8 cellular contexts compared by ENCODE assay signal in the genomic region with DNA sequence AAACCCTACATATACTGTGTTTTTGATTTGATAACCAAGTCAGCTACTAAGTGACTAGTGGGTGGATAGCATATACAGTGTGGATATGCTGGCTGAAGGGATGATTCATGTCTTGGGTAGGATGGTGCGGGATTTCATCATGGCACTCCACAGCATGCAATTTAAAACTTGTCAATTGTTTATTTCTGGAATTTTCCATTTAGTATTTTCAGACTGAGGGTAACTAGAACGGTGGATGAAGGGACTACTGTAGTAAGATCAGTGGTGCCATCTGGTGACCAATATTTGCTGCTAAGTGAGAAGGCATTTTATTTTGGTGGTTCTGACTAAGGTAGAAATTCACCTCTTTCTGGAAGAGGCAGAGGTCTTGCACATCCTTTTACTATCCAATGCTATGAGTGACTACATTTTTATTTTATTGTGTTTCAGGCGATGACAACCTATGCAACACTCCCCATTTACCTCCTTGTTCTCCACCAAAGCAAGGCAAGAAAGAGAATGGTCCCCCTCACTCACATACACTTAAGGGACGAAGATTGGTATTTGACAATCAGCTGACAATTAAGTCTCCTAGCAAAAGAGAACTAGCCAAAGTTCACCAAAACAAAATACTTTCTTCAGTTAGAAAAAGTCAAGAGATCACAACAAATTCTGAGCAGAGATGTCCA. TPM values are rescaled to one million over a fixed set of nuclear protein-coding genes. Genes with fewer than 3 reads are reported as not detected.
DNase-seq lines count a peak whose midpoint lies in the region; ATAC-seq, FAIRE-seq and TF ChIP-seq lines count a peak whose summit lies in the region.

No MANE protein-coding gene starts in this region.

- H3K9me3 Mint-ChIP-seq in natural killer cell treated with Interleukin-12 subunit alpha and Interleukin-12 subunit beta and Interleukin-15 and Interleukin-18, amount 100 ng/mL, for 72 hours, result no peaks in the 10 kb centered on the region

- no peak overlapping the region for H3K27ac Mint-ChIP-seq in natural killer cell treated with Interleukin-12 subunit alpha and Interleukin-12 subunit beta and Interleukin-15 and Interleukin-18, amount 100 ng/mL, for 72 hours

- no peak for FAIRE-seq in H54 (lab: Jason Lieb, UNC)

- peak; percentile 9 to 60 (median 25) for DNase-seq in NCI-H1417 (lab: John Stamatoyannopoulos, UW)
- DNase-seq in NCI-H1417 treated with DMSO at 0.1 percent for 48 hours (lab: John Stamatoyannopoulos, UW), result no peak
- DNase-seq in HT1080 (ENCODE audit: low read depth), result peak; percentile 84
- DNase-seq in SJCRH30, result peak; percentile 49 to 63
- DNase-seq in dermis blood vessel endothelial cell, result peak; percentile 92
- no peak for DNase-seq in natural killer cell treated with Interleukin-12 subunit alpha and Interleukin-12 subunit beta and Interleukin-15 and Interleukin-18, amount 100 ng/mL, for 72 hours (ENCODE audit: low spot score)
- no peak for DNase-seq in H54 (ENCODE audit: insufficient read length, low spot score)
- no peak for DNase-seq in NCI-H774 (lab: John Stamatoyannopoulos, UW)

- no peak for TF ChIP-seq POLR2A in H54 (IDR thresholded peaks at IDR 0.05; ENCODE audit: low read depth, low read length)

- no peaks in the 10 kb centered on the region for H3K9me3 ChIP-seq in SJCRH30 (replicated peaks)

- H3K4me1 ChIP-seq in SJCRH30, result 0 out of 2 replicates have a peak, but pooled peaks cover 2% of the 10 kb centered on the region

- H3K27ac ChIP-seq in SJCRH30, result no peak overlapping the region

- peaks cover 34% of the 10 kb centered on the region for H3K36me3 Mint-ChIP-seq in natural killer cell treated with Interleukin-12 subunit alpha and Interleukin-12 subunit beta and Interleukin-15 and Interleukin-18, amount 100 ng/mL, for 72 hours

- H3K4me1 Mint-ChIP-seq in natural killer cell treated with Interleukin-12 subunit alpha and Interleukin-12 subunit beta and Interleukin-15 and Interleukin-18, amount 100 ng/mL, for 72 hours (ENCODE audit: low read depth in 2 of 2), result peaks cover 30% of the 10 kb centered on the region in 2 donors

- H3K27me3 Mint-ChIP-seq in natural killer cell treated with Interleukin-12 subunit alpha and Interleukin-12 subunit beta and Interleukin-15 and Interleukin-18, amount 100 ng/mL, for 72 hours, result no peaks in the 10 kb centered on the region

- H3K36me3 ChIP-seq in SJCRH30, result peaks cover 56% of the 10 kb centered on the region

- H3K4me3 ChIP-seq in SJCRH30, result no peak overlapping the region

- ATAC-seq in natural killer cell treated with Interleukin-12 subunit alpha and Interleukin-12 subunit beta and Interleukin-15 and Interleukin-18, amount 100 ng/mL, for 72 hours, result no peak

- no peaks in the 10 kb centered on the region for H3K27me3 ChIP-seq in SJCRH30

- H3K4me3 Mint-ChIP-seq in natural killer cell treated with Interleukin-12 subunit alpha and Interleukin-12 subunit beta and Interleukin-15 and Interleukin-18, amount 100 ng/mL, for 72 hours, result peak overlapping the region; percentile 98

RNA-seq across cellular contexts. Expression of gene CDC6, which starts 3.1 kb away (rescaled TPM):
- 57.6 and 64.7 TPM in 2 replicates for total RNA-seq in HT1080 (2014; rRNA removed; shearing (Covaris generic))
- polyA plus RNA-seq in HT1080 (2015; cell fraction: cytosol; rRNA removed), result 31.1 and 31.3 TPM in 2 replicates
- polyA plus RNA-seq in HT1080 (2015; cell fraction: nucleus; rRNA removed), result 50.5 and 62.2 TPM in 2 replicates
- 89.3 and 97.0 TPM in 2 replicates for total RNA-seq in SJCRH30 (2014; rRNA removed; shearing (Covaris generic))
- total RNA-seq in dermis blood vessel endothelial cell, result 16.8 and 33.6 TPM in 2 replicates
- total RNA-seq in natural killer cell treated with Interleukin-12 subunit alpha and Interleukin-12 subunit beta and Interleukin-15 and Interleukin-18, amount 100 ng/mL, for 72 hours, result 100 to 1,000 TPM in 1 of 2 donors, 10 to 100 TPM in 1; 79.2 to 172 TPM

RNA-seq across cellular contexts. Expression of gene RARA, which starts 18.2 kb away (rescaled TPM):
- 24.1 and 34.4 TPM in 2 replicates for total RNA-seq in HT1080 (2014; rRNA removed; shearing (Covaris generic))
- polyA plus RNA-seq in HT1080 (2015; cell fraction: cytosol; rRNA removed), result 32.7 and 36.2 TPM in 2 replicates
- 19.0 and 24.4 TPM in 2 replicates for polyA plus RNA-seq in HT1080 (2015; cell fraction: nucleus; rRNA removed)
- total RNA-seq in SJCRH30 (2014; rRNA removed; shearing (Covaris generic)), result 42.3 and 43.2 TPM in 2 replicates
- total RNA-seq in dermis blood vessel endothelial cell, result 9.7 and 13.6 TPM in 2 replicates
- total RNA-seq in natural killer cell treated with Interleukin-12 subunit alpha and Interleukin-12 subunit beta and Interleukin-15 and Interleukin-18, amount 100 ng/mL, for 72 hours, result 10 to 100 TPM; 26.4 to 37.8 TPM

Comparison
In these comparisons a context has a peak if more than half of its experiments do, and no peak if none do; other contexts are left out.
1. DNase-seq: peak in NCI-H1417 (3 of 3), HT1080 (single experiment), SJCRH30 (2 of 2) and dermis blood vessel endothelial cell (single experiment); none in NCI-H1417 treated with DMSO at 0.1 percent for 48 hours (single experiment), natural killer cell treated with Interleukin-12 subunit alpha and Interleukin-12 subunit beta and Interleukin-15 and Interleukin-18, amount 100 ng/mL, for 72 hours (single experiment), H54 (single experiment) and NCI-H774 (single experiment).